1 cellular context compared by ENCODE assay signal in the genomic region with DNA sequence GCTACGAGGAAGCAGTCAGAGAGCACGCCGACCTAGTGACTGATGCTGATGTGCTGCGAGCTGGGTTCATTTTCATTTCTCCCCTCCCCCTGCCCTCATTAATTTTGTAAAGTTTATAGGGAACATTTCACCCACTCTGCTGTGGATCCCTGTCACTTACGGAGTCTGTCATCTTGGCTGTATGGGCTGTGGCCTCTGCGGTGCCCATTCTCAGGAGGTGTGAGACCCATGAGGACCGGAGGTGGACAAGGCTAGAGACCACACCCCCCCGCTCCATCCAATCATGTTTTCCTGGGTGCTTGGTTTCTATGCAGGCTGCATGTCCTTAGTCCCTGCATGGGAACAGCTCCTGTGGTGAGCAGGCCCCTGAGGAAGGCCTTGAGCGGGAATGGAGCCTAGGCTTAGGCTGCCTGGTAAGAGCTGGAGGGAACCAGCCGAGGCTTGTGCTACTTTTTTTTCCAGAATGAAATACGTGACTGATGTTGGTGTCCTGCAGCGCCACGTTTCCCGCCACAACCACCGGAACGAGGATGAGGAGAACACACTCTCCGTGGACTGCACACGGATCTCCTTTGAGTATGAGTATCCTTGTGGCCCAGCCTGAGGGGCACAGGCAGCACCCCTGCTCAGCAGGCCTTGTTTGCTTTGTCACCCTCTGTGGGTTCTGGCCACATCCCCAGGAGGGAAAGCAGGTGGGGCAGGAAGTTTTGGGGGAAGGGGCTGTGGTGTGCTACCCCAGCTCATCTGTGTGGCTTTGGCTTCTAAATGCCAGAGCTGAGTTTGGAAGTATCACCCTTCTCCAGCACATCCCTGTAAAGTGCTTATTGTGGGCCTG.
TF ChIP-seq lines count a peak whose summit lies in the region.

No MANE protein-coding gene starts in this region.

TF ChIP-seq in GM23338, 12 proteins besides CTCF, POLR2A, EP300 and RAD21:
- TF ChIP-seq ZNF114 (CRISPR knock-in tag; IDR thresholded peaks at IDR 0.05) = no peak
- TF ChIP-seq, protein P1, sequence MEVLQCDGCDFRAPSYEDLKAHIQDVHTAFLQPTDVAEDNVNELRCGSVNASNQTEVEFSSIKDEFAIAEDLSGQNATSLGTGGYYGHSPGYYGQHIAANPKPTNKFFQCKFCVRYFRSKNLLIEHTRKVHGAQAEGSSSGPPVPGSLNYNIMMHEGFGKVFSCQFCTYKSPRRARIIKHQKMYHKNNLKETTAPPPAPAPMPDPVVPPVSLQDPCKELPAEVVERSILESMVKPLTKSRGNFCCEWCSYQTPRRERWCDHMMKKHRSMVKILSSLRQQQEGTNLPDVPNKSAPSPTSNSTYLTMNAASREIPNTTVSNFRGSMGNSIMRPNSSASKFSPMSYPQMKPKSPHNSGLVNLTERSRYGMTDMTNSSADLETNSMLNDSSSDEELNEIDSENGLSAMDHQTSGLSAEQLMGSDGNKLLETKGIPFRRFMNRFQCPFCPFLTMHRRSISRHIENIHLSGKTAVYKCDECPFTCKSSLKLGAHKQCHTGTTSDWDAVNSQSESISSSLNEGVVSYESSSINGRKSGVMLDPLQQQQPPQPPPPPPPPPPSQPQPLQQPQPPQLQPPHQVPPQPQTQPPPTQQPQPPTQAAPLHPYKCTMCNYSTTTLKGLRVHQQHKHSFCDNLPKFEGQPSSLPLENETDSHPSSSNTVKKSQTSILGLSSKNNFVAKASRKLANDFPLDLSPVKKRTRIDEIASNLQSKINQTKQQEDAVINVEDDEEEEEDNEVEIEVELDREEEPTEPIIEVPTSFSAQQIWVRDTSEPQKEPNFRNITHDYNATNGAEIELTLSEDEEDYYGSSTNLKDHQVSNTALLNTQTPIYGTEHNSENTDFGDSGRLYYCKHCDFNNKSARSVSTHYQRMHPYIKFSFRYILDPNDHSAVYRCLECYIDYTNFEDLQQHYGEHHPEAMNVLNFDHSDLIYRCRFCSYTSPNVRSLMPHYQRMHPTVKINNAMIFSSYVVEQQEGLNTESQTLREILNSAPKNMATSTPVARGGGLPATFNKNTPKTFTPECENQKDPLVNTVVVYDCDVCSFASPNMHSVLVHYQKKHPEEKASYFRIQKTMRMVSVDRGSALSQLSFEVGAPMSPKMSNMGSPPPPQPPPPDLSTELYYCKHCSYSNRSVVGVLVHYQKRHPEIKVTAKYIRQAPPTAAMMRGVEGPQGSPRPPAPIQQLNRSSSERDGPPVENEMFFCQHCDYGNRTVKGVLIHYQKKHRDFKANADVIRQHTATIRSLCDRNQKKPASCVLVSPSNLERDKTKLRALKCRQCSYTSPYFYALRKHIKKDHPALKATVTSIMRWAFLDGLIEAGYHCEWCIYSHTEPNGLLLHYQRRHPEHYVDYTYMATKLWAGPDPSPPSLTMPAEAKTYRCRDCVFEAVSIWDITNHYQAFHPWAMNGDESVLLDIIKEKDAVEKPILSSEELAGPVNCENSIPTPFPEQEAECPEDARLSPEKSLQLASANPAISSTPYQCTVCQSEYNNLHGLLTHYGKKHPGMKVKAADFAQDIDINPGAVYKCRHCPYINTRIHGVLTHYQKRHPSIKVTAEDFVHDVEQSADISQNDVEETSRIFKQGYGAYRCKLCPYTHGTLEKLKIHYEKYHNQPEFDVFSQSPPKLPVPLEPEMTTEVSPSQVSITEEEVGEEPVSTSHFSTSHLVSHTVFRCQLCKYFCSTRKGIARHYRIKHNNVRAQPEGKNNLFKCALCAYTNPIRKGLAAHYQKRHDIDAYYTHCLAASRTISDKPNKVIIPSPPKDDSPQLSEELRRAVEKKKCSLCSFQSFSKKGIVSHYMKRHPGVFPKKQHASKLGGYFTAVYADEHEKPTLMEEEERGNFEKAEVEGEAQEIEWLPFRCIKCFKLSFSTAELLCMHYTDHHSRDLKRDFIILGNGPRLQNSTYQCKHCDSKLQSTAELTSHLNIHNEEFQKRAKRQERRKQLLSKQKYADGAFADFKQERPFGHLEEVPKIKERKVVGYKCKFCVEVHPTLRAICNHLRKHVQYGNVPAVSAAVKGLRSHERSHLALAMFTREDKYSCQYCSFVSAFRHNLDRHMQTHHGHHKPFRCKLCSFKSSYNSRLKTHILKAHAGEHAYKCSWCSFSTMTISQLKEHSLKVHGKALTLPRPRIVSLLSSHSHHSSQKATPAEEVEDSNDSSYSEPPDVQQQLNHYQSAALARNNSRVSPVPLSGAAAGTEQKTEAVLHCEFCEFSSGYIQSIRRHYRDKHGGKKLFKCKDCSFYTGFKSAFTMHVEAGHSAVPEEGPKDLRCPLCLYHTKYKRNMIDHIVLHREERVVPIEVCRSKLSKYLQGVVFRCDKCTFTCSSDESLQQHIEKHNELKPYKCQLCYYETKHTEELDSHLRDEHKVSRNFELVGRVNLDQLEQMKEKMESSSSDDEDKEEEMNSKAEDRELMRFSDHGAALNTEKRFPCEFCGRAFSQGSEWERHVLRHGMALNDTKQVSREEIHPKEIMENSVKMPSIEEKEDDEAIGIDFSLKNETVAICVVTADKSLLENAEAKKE (CRISPR knock-in tag; IDR thresholded peaks at IDR 0.05) = no peak
- TF ChIP-seq POLR2AphosphoS5 (IDR thresholded peaks at IDR 0.05; ENCODE audit: low read depth) = no peak
- no peak for TF ChIP-seq CREB1 (CRISPR knock-in tag; IDR thresholded peaks at IDR 0.05; ENCODE audit: low read depth)
- no peak for TF ChIP-seq REST (IDR thresholded peaks at IDR 0.05; ENCODE audit: unreplicated experiment)
- no peak for TF ChIP-seq NANOG (IDR thresholded peaks at IDR 0.05; ENCODE audit: borderline replicate concordance)
- TF ChIP-seq JUNB (IDR thresholded peaks at IDR 0.05; ENCODE audit: unreplicated experiment) = no peak
- no peak for TF ChIP-seq ZNF331 (CRISPR knock-in tag; IDR thresholded peaks at IDR 0.05; ENCODE audit: low read depth)
- TF ChIP-seq STAT1 (IDR thresholded peaks at IDR 0.05; ENCODE audit: unreplicated experiment) = no peak
- TF ChIP-seq ETS1 (IDR thresholded peaks at IDR 0.05) = no peak
- no peak for TF ChIP-seq EZH2phosphoT487 (IDR thresholded peaks at IDR 0.05; ENCODE audit: unreplicated experiment)
- no peak for TF ChIP-seq EZH2 (IDR thresholded peaks at IDR 0.05; ENCODE audit: low read depth, unreplicated experiment)
